In the genomic region with DNA sequence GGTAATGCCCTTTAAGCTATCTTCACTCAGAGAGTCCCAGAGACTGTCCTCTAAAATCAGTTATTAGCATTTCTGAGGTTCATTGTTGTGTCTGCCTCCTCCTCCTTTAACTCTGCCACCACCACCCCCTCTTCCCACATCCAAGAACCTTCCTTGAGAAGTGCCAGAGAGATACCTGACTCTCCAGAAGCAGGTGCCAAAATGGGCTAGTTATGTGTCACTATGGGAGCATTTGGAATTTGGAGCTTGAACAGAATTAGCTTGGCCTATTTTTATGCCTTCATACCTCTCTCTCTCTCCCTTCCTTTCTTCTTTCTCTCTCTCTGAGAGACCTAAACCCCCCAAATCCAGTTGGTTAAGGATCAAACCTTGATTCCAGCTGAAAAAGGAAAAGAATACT, we compare ENCODE assay signal across 24 cellular contexts.
"Had no signal": no experiment of that assay in that cellular context is flagged by ENCODE, and none has a peak within 500 bp of the region (broad histone marks: within the 10 kb centered on the region; RNA-seq: fewer than 3 reads in every experiment).

No MANE protein-coding gene starts in this region.

- H3K4me3 ChIP-seq: left lung, mucosa of descending colon, pancreas, skin epidermis, spleen, thoracic aorta, tibial nerve, upper lobe of left lung had no signal

- H3K4me1 ChIP-seq: left lung, spleen had no signal

- ATAC-seq: effector memory CD8-positive, alpha-beta T cell; left cardiac atrium; left lung; mucosa of descending colon; natural killer cell treated with Interleukin-12 subunit alpha and Interleukin-12 subunit beta and Interleukin-15 and Interleukin-18, amount 100 ng/mL, for 72 hours; pancreas; sciatic nerve; stimulated activated memory B cell treated with anti-CD40 and anti-IgM and Interleukin-4, amounts not matched to agents 10 μg/mL and 1 μg/mL and 100 μg/mL, for 72 hours; stimulated activated naive CD8-positive, alpha-beta T cell treated with anti-CD3 and anti-CD28 coated beads, Interleukin-15, Interleukin-2, amounts not matched to agents 100 U/mL and 50 U/mL, for 24 hours had no signal

- H3K9me3 ChIP-seq: left lung, mucosa of descending colon, neutrophil, pancreas, spleen, thoracic aorta, tibial nerve, upper lobe of left lung had no signal

- H3K27ac ChIP-seq: left lung, neutrophil, pancreas, spleen, tibial nerve had no signal

- H3K36me3 ChIP-seq: left lung, neutrophil, pancreas, thoracic aorta, tibial nerve had no signal

- FAIRE-seq: endometrium, kidney, pancreas, urothelium cell line had no signal

- H3K27me3 ChIP-seq: left lung, neutrophil, pancreas, spleen, tibial nerve, upper lobe of left lung had no signal

- DNase-seq: cerebellar nuclear complex; cortex of kidney; effector memory CD8-positive, alpha-beta T cell; foreskin fibroblast; kidney; left cardiac atrium; left lung; mesenchymal stem cell; mucosa of descending colon; naive B cell; pancreas; spleen; stimulated activated CD4-positive, alpha-beta T cell treated with anti-CD3 and anti-CD28 coated beads, Interleukin-4, amount 100 ng/mL, for 4 hours; stimulated activated naive CD8-positive, alpha-beta T cell treated with anti-CD3 and anti-CD28 coated beads, Interleukin-15, Interleukin-2, amounts not matched to agents 100 U/mL and 50 U/mL, for 24 hours; upper lobe of left lung had no signal
